11 cellular contexts compared by ENCODE assay signal in genomic region chr7:41702635-41703371, GRCh38. TPM values are rescaled to one million over a fixed set of nuclear protein-coding genes. Genes with fewer than 3 reads are reported as not detected.
DNase-seq lines count a peak whose midpoint lies in the region; ATAC-seq and TF ChIP-seq lines count a peak whose summit lies in the region.
"Had no signal": no experiment of that assay in that cellular context is flagged by ENCODE, and none has a peak within 500 bp of the region (broad histone marks: within the 10 kb centered on the region; RNA-seq: fewer than 3 reads in every experiment).

Gene INHBA (minus strand): TSS chr7:41703090. CDS start chr7:41700374, 2,716 bp downstream.

- H3K9ac ChIP-seq in fibroblast of lung (ENCODE audit: insufficient read depth, low read length) = peak within 1 kb of the TSS; percentile 66

- H3K9me3 Mint-ChIP-seq in Caco-2 (ENCODE audit: unreplicated experiment) = no peaks in the 10 kb centered on the region
- H3K9me3 Mint-ChIP-seq in natural killer cell treated with Interleukin-12 subunit alpha and Interleukin-12 subunit beta and Interleukin-15 and Interleukin-18, amount 100 ng/mL, for 72 hours = no peaks in the 10 kb centered on the region
- no peaks in the 10 kb centered on the region for H3K9me3 Mint-ChIP-seq in progenitor cell of endocrine pancreas (ENCODE audit: low read depth)

- no TSS peak for BruUV-seq in Caco-2 (replicated peaks; lab: Mats Ljungman, UMichigan)

- DNase-seq in Caco-2 (peak in 1 of 2 experiments; percentile 9), SHP77 (lab: John Stamatoyannopoulos, UW) (peak; percentile 89 to 94), fibroblast of lung (ENCODE audit: low read depth in 2 of 2) (peak; percentile 88 to 96), NCI-H748 (lab: John Stamatoyannopoulos, UW; ENCODE audit: unreplicated experiment) (no peak), progenitor cell of endocrine pancreas (ENCODE audit: low spot score, unreplicated experiment) (no peak), NK-92 (lab: John Stamatoyannopoulos, UW; ENCODE audit: unreplicated experiment) (no peak)
- DNase-seq in natural killer cell treated with Interleukin-12 subunit alpha and Interleukin-12 subunit beta and Interleukin-15 and Interleukin-18, amount 100 ng/mL, for 72 hours (ENCODE audit: low spot score) = no peak
- DNase-seq in activated effector memory CD4-positive, alpha-beta T cell treated with anti-CD3 and anti-CD28 coated beads, Interleukin-2, amount 50 U/mL, for 16 hours = no peak
- DNase-seq: central memory CD4-positive, alpha-beta T cell; NCI-H2227 treated with DMSO at 0.1 percent for 48 hours had no signal

- intact Hi-C loops in Caco-2 (cut with micrococcal nuclease; ENCODE audit: unreplicated experiment) = no loop called here

- H3K36me3 ChIP-seq in Caco-2 (ENCODE audit: control insufficient read depth, insufficient read depth, low read length) (no peaks in the 10 kb centered on the region), fibroblast of lung (ENCODE audit: control insufficient read depth, insufficient read depth, low read length) (no peaks in the 10 kb centered on the region)

- H3K4me1 Mint-ChIP-seq in Caco-2 (ENCODE audit: low read depth, unreplicated experiment) = peaks cover 14% of the 10 kb centered on the region
- H3K4me1 Mint-ChIP-seq in natural killer cell treated with Interleukin-12 subunit alpha and Interleukin-12 subunit beta and Interleukin-15 and Interleukin-18, amount 100 ng/mL, for 72 hours (ENCODE audit: low read depth in 2 of 2) = peaks cover 27 to 46% of the 10 kb centered on the region in 2 donors
- peaks cover 33% of the 10 kb centered on the region for H3K4me1 Mint-ChIP-seq in progenitor cell of endocrine pancreas (ENCODE audit: low read depth)

- H3K9me3 ChIP-seq in Caco-2 (no peaks in the 10 kb centered on the region), fibroblast of lung (ENCODE audit: control insufficient read depth, insufficient read depth, low read depth, low read length) (no peaks in the 10 kb centered on the region)

- H3K27ac Mint-ChIP-seq in Caco-2 (ENCODE audit: unreplicated experiment) (peak within 1 kb of the TSS; percentile 16), progenitor cell of endocrine pancreas (no peak within 1 kb of the TSS)
- peak within 1 kb of the TSS in 1 of 2 donors; percentile 48 for H3K27ac Mint-ChIP-seq in natural killer cell treated with Interleukin-12 subunit alpha and Interleukin-12 subunit beta and Interleukin-15 and Interleukin-18, amount 100 ng/mL, for 72 hours

- H3K4me2 ChIP-seq in fibroblast of lung (ENCODE audit: extremely low read depth, insufficient read depth, low read length) = peak within 1 kb of the TSS; percentile 79

- CTCF ChIA-PET in Caco-2 (lab: Charles Lee) = no interaction called here

- peak within 1 kb of the TSS; percentile 88 for H3K27ac ChIP-seq in fibroblast of lung (ENCODE audit: insufficient read depth, low read length)

- ATAC-seq in natural killer cell treated with Interleukin-12 subunit alpha and Interleukin-12 subunit beta and Interleukin-15 and Interleukin-18, amount 100 ng/mL, for 72 hours = no peak

- H3K4me3 ChIP-seq in Caco-2 (ENCODE audit: low read depth, low read length) (no peak within 1 kb of the TSS), fibroblast of lung (replicated peaks in 1 of 4; ENCODE audit: control extremely low read depth in 1 of 4, insufficient read depth in 1 of 4, low read depth in 3 of 4, low read length in 4 of 4) (peak within 1 kb of the TSS; percentile 81 to 88 (median 86))
- H3K4me3 ChIP-seq: lung had no signal

- no peaks in the 10 kb centered on the region for H4K20me1 ChIP-seq in fibroblast of lung (ENCODE audit: control insufficient read depth, extremely low read depth, insufficient read depth, low read length)

- H3K4me1 ChIP-seq in Caco-2 (no peaks in the 10 kb centered on the region), fibroblast of lung (ENCODE audit: control insufficient read depth, extremely low read depth, insufficient read depth, low read length) (peaks cover 15% of the 10 kb centered on the region)

- H3K27me3 Mint-ChIP-seq in Caco-2 (ENCODE audit: insufficient read depth, unreplicated experiment) (peaks cover 6% of the 10 kb centered on the region), progenitor cell of endocrine pancreas (peaks cover 79% of the 10 kb centered on the region)
- peaks cover 23 to 47% of the 10 kb centered on the region in 2 donors for H3K27me3 Mint-ChIP-seq in natural killer cell treated with Interleukin-12 subunit alpha and Interleukin-12 subunit beta and Interleukin-15 and Interleukin-18, amount 100 ng/mL, for 72 hours

- peaks cover 68% of the 10 kb centered on the region for H3K79me2 ChIP-seq in fibroblast of lung (ENCODE audit: control insufficient read depth, insufficient read depth, low read length)

- POLR2A ChIA-PET in Caco-2 (lab: Charles Lee) = no interaction called here

- H3K36me3 Mint-ChIP-seq in Caco-2 (ENCODE audit: insufficient read depth, unreplicated experiment) = no peaks in the 10 kb centered on the region
- no peaks in the 10 kb centered on the region for H3K36me3 Mint-ChIP-seq in natural killer cell treated with Interleukin-12 subunit alpha and Interleukin-12 subunit beta and Interleukin-15 and Interleukin-18, amount 100 ng/mL, for 72 hours
- H3K36me3 Mint-ChIP-seq in progenitor cell of endocrine pancreas (ENCODE audit: insufficient read depth) = no peaks in the 10 kb centered on the region

- TF ChIP-seq CTCF in Caco-2 (IDR thresholded peaks at IDR 0.05; ENCODE audit: insufficient read depth in 1 of 2, low read depth in 1 of 2, low read length in 1 of 2, severe bottlenecking in 1 of 2, unreplicated experiment in 1 of 2) (no peak), fibroblast of lung (conservative IDR thresholded peaks at IDR 0.05 in 1 of 2, IDR thresholded peaks at IDR 0.05 in 1 of 2; ENCODE audit: low read depth in 1 of 2, low read length in 2 of 2) (no peak), progenitor cell of endocrine pancreas (IDR thresholded peaks at IDR 0.05; ENCODE audit: unreplicated experiment) (no peak)

- H3K27me3 ChIP-seq in Caco-2 (replicated peaks; ENCODE audit: control insufficient read depth, insufficient read depth, low read length) (no peaks in the 10 kb centered on the region), fibroblast of lung (ENCODE audit: control insufficient read depth, insufficient read depth, low read length) (no peaks in the 10 kb centered on the region)

- no peak within 1 kb of the TSS for H2AFZ ChIP-seq in fibroblast of lung (ENCODE audit: low read length)

- H3K4me3 Mint-ChIP-seq in Caco-2 (ENCODE audit: unreplicated experiment) (peak within 1 kb of the TSS; percentile 78), progenitor cell of endocrine pancreas (ENCODE audit: low read depth) (no peak within 1 kb of the TSS)
- H3K4me3 Mint-ChIP-seq in natural killer cell treated with Interleukin-12 subunit alpha and Interleukin-12 subunit beta and Interleukin-15 and Interleukin-18, amount 100 ng/mL, for 72 hours = peak within 1 kb of the TSS; percentile 55

RNA-seq across cellular contexts. Expression of gene INHBA, which starts in this region (rescaled TPM):
- 0.52 and 0.72 TPM in 2 replicates for total RNA-seq in Caco-2 (2022)
- 4.1 and 15.0 TPM in 2 replicates for total RNA-seq in fibroblast of lung
- 19.4 and 108 TPM in 2 replicates for polyA plus RNA-seq in fibroblast of lung
- polyA plus RNA-seq in fibroblast of lung (2012) = 25.5 and 155 TPM in 2 replicates
- polyA minus RNA-seq in fibroblast of lung (ENCODE audit: low replicate concordance) = 54.1 and 277 TPM in 2 replicates
- 1 to 10 TPM; 1.1 to 1.2 TPM for total RNA-seq in natural killer cell treated with Interleukin-12 subunit alpha and Interleukin-12 subunit beta and Interleukin-15 and Interleukin-18, amount 100 ng/mL, for 72 hours
- total RNA-seq in progenitor cell of endocrine pancreas = 0.31 and 0.34 TPM in 2 replicates

Comparison
In these comparisons a context has a peak if more than half of its experiments do, and no peak if none do; other contexts are left out.
1. DNase-seq: peak in SHP77 (2 of 2) and fibroblast of lung (2 of 2); none in natural killer cell treated with Interleukin-12 subunit alpha and Interleukin-12 subunit beta and Interleukin-15 and Interleukin-18, amount 100 ng/mL, for 72 hours (single experiment), activated effector memory CD4-positive, alpha-beta T cell treated with anti-CD3 and anti-CD28 coated beads, Interleukin-2, amount 50 U/mL, for 16 hours (single experiment), NCI-H748 (single experiment), progenitor cell of endocrine pancreas (single experiment) and NK-92 (single experiment).